1 cellular context compared by ENCODE assay signal in the genomic region with DNA sequence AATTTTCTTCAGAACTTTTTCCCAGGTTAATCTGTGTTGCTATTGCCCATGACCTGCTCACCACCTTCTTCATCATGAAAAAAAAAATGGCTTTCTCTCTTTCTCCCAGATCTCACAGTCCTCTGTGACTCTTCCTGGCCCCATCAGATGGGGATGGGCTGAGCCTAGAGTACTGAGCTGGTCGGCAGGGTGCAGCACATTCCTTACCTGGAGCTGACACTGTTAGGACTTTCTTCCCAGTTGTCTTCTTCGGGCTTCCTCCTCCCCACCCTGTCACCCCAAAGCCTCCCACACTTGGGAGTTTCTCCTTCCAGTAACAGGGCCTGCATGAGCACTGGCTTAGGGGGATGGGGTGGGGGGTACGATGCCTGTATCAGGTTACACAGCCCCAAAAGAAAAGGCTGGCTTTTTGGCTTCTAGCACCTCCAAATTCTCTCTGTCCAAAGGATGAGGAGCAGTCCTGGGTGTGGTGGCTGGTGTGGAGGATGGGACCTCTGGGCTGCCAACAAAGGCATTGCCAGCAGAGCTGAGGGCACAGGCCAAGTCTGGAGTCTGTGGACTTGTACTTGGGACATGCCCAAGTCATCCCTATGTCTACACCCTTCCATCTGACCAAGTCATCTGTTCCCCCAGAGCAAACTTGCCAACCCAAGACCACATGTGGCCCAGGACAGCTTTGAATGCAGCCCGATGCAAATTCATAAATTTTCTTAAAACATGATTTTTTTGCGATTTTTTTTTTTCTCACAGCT.
TF ChIP-seq lines count a peak whose summit lies in the region.

No MANE protein-coding gene starts in this region.

TF ChIP-seq in H1, 55 proteins besides CTCF, POLR2A, EP300 and RAD21 (continued from another document):
- TF ChIP-seq EGR1 (IDR thresholded peaks at IDR 0.05; ENCODE audit: borderline replicate concordance, low read depth, low read length) (no peak), ZNF274 (IDR thresholded peaks at IDR 0.05; ENCODE audit: borderline replicate concordance, extremely low read depth, low read length) (no peak), YY1 (IDR thresholded peaks at IDR 0.05; ENCODE audit: low read depth, low read length) (no peak), ASH2L (IDR thresholded peaks at IDR 0.05; ENCODE audit: low read length) (no peak), SIX5 (IDR thresholded peaks at IDR 0.05; ENCODE audit: low read depth, low read length) (no peak)
- TF ChIP-seq, protein P1, sequence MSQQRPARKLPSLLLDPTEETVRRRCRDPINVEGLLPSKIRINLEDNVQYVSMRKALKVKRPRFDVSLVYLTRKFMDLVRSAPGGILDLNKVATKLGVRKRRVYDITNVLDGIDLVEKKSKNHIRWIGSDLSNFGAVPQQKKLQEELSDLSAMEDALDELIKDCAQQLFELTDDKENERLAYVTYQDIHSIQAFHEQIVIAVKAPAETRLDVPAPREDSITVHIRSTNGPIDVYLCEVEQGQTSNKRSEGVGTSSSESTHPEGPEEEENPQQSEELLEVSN (IDR thresholded peaks at IDR 0.05), result no peak
